25 cellular contexts compared by ENCODE assay signal in genomic region chrX:22249371-22249770, GRCh38. TPM values are rescaled to one million over a fixed set of nuclear protein-coding genes. Genes with fewer than 3 reads are reported as not detected.
DNase-seq lines count a peak whose midpoint lies in the region.
"Had no signal": no experiment of that assay in that cellular context is flagged by ENCODE, and none has a peak within 500 bp of the region (broad histone marks: within the 10 kb centered on the region; RNA-seq: fewer than 3 reads in every experiment).

No MANE protein-coding gene starts in this region.

- no peaks in the 10 kb centered on the region for H3K9me2 ChIP-seq in GM23248 (ENCODE audit: insufficient read depth)

- in situ Hi-C loops in GM23248 (cut with MboI): no loop called here

- 0 out of 2 replicates have a peak, but pooled peaks cover 16% of the 10 kb centered on the region for H3F3A ChIP-seq in GM23248 (ENCODE audit: insufficient read depth)

- H3K4me1 ChIP-seq in GM23248 (ENCODE audit: insufficient read depth): peaks cover 23% of the 10 kb centered on the region

- H3K79me2 ChIP-seq in GM23248 (ENCODE audit: insufficient read depth): no peaks in the 10 kb centered on the region

- no peak overlapping the region for H3K27ac ChIP-seq in GM23248
- H3K27ac ChIP-seq: PC-9, SJSA1 had no signal

- no peaks in the 10 kb centered on the region for H4K20me1 ChIP-seq in GM23248 (ENCODE audit: insufficient read depth)

- no peak overlapping the region for H2AFZ ChIP-seq in GM23248
- H2AFZ ChIP-seq: PC-9 had no signal

- peak; percentile 7 for DNase-seq in Daoy (ENCODE audit: low read depth)
- peak; percentile 6 for DNase-seq in GM23248
- DNase-seq in NCI-H2227 (lab: John Stamatoyannopoulos, UW; ENCODE audit: unreplicated experiment): peak; percentile 15
- DNase-seq in dermis blood vessel endothelial cell: peak; percentile 0
- DNase-seq in NCI-H2107 treated with DMSO at 0.1 percent for 48 hours (lab: John Stamatoyannopoulos, UW; ENCODE audit: unreplicated experiment): no peak
- no peak for DNase-seq in NCI-H446 (lab: John Stamatoyannopoulos, UW)
- no peak for DNase-seq in NCI-H2029 treated with DMSO at 0.1 percent for 48 hours (lab: John Stamatoyannopoulos, UW)
- DNase-seq: Calu3; DND-41; GF-D8; KBM-7; MG63; NCI-H1694; NCI-H2081 treated with DMSO at 0.1 percent for 48 hours; NCI-H510A; NCI-H82; NK-92 treated with Interleukin-12 subunit alpha and Interleukin-12 subunit beta, amount 100 ng/mL, for 24 hours; PC-9; Right ventricle myocardium superior; RPMI8226 had no signal

- no peaks in the 10 kb centered on the region for H3K36me3 ChIP-seq in GM23248 (ENCODE audit: low read depth)
- H3K36me3 ChIP-seq: MG63, SJSA1 had no signal

- H3K27me3 ChIP-seq in GM23248 (replicated peaks; ENCODE audit: insufficient read depth): no peaks in the 10 kb centered on the region
- H3K27me3 ChIP-seq: MG63, SJSA1 had no signal

- H3K9me3 ChIP-seq in GM23248 (ENCODE audit: low read depth): no peaks in the 10 kb centered on the region
- H3K9me3 ChIP-seq: MG63, SJSA1 had no signal

- H3K4me3 ChIP-seq in GM23248: no peak overlapping the region
- H3K4me3 ChIP-seq: MG63, PC-9, SJSA1 had no signal

- no peak overlapping the region for H3K9ac ChIP-seq in GM23248

- WGBS in GM23248 (ENCODE audit: low coverage in 1 of 2, low lambda C conversion rate in 2 of 2, missing lambda C conversion rate in 2 of 2), 2 experiments: 80 to 87% methylated on average over 2 of the region's 2 CpGs

- H3K4me2 ChIP-seq in GM23248 (ENCODE audit: unreplicated experiment): no peak overlapping the region
- H3K4me2 ChIP-seq: PC-9 had no signal

RNA-seq across cellular contexts. Expression of gene CBLL2, which starts 23.3 kb away (rescaled TPM):
- not detected in 2 replicates for total RNA-seq in Daoy (2014; rRNA removed; shearing (Covaris generic))
- total RNA-seq in GM23248 (2014; rRNA removed; shearing (Covaris generic)): not detected in 2 replicates
- polyA plus RNA-seq in GM23248 (2016; fragmentation: Nextera tagmentation; extraction: Ambion mirVana): not detected in 2 replicates
- not detected in 2 replicates for total RNA-seq in dermis blood vessel endothelial cell
- total RNA-seq: A172; Calu3; LHCN-M2; PC-9; Right ventricle myocardium superior; SJSA1; T-helper 1 cell treated with Interleukin-12 subunit alpha and Interleukin-12 subunit beta and Interleukin-4 antibody, amounts not matched to agents 30 ng/mL and 1 ng/mL, for 36 hours had no signal
- polyA plus RNA-seq: BJ had no signal

Comparison
In these comparisons a context has a peak if more than half of its experiments do, and no peak if none do; other contexts are left out.
1. DNase-seq: peak in Daoy (single experiment), GM23248 (single experiment), NCI-H2227 (single experiment) and dermis blood vessel endothelial cell (single experiment); none in NCI-H2107 treated with DMSO at 0.1 percent for 48 hours (single experiment), NCI-H446 (0 of 2) and NCI-H2029 treated with DMSO at 0.1 percent for 48 hours (single experiment).